1 cellular context compared by ENCODE assay signal in the genomic region with DNA sequence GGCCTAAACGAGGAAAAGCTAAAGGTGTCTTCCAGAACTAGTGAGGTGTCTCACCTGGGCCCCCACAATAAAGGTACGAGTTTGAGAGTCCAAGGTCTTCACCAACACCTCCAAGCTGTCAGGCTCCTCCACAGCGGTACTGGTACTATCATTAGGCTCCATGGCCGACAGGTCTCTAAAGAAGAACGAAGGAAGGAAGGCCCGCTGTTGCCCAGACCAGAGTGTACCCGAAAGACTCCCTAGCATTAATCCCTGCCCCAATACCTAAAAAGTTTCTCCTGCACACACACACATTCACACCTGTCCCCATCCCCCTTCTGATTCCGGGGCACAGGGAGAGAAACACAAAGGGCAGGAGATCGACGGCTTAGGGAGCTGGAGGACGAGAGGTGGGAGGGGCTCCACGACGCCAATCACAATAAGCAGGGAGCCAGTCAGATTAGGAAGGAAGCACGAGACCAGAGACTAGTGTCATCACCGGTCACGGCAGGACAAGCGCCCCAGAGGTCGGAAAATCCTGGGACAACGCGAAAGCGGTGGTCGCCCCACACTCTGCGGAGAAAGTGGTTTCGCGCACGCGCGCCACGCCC.
TF ChIP-seq lines count a peak whose summit lies in the region.

No MANE protein-coding gene starts in this region.

TF ChIP-seq in K562, 482 proteins besides CTCF, POLR2A, EP300 and RAD21 (continued from another document and continues in another):
- TF ChIP-seq C11orf30 (IDR thresholded peaks at IDR 0.05; ENCODE audit: low read depth) = no peak
- TF ChIP-seq COPS2 (conservative IDR thresholded peaks at IDR 0.05) = no peak
- no peak for TF ChIP-seq RBM17 (IDR thresholded peaks at IDR 0.05; ENCODE audit: borderline replicate concordance, low read depth, low read length)
- TF ChIP-seq SOX6 (IDR thresholded peaks at IDR 0.05) = peak; percentile 73
- TF ChIP-seq, protein P1, sequence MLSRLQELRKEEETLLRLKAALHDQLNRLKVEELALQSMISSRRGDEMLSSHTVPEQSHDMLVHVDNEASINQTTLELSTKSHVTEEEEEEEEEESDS (CRISPR knock-in tag; IDR thresholded peaks at IDR 0.05) = no peak
- TF ChIP-seq ZNF77 (CRISPR knock-in tag; IDR thresholded peaks at IDR 0.05) = no peak
- TF ChIP-seq, protein P2, sequence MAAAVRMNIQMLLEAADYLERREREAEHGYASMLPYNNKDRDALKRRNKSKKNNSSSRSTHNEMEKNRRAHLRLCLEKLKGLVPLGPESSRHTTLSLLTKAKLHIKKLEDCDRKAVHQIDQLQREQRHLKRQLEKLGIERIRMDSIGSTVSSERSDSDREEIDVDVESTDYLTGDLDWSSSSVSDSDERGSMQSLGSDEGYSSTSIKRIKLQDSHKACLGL (CRISPR knock-in tag; IDR thresholded peaks at IDR 0.05; ENCODE audit: borderline replicate concordance, poor library complexity, severe bottlenecking) = peak; percentile 75
- TF ChIP-seq, protein P3, sequence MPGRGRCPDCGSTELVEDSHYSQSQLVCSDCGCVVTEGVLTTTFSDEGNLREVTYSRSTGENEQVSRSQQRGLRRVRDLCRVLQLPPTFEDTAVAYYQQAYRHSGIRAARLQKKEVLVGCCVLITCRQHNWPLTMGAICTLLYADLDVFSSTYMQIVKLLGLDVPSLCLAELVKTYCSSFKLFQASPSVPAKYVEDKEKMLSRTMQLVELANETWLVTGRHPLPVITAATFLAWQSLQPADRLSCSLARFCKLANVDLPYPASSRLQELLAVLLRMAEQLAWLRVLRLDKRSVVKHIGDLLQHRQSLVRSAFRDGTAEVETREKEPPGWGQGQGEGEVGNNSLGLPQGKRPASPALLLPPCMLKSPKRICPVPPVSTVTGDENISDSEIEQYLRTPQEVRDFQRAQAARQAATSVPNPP (IDR thresholded peaks at IDR 0.05; ENCODE audit: borderline replicate concordance, insufficient read depth, insufficient read length) = no peak
- TF ChIP-seq KLF13 (tag; IDR thresholded peaks at IDR 0.05; ENCODE audit: borderline replicate concordance, low read depth) = peak; percentile 92
- TF ChIP-seq, protein P4, sequence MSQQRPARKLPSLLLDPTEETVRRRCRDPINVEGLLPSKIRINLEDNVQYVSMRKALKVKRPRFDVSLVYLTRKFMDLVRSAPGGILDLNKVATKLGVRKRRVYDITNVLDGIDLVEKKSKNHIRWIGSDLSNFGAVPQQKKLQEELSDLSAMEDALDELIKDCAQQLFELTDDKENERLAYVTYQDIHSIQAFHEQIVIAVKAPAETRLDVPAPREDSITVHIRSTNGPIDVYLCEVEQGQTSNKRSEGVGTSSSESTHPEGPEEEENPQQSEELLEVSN (IDR thresholded peaks at IDR 0.05; ENCODE audit: borderline replicate concordance in 1 of 2, extremely low read depth in 1 of 2, insufficient read depth in 1 of 2, insufficient read length in 1 of 2, low read depth in 1 of 2, low read length in 1 of 2, poor library complexity in 1 of 2, severe bottlenecking in 1 of 2) = peak in 1 of 2 experiments; percentile 24
- TF ChIP-seq, protein P5, sequence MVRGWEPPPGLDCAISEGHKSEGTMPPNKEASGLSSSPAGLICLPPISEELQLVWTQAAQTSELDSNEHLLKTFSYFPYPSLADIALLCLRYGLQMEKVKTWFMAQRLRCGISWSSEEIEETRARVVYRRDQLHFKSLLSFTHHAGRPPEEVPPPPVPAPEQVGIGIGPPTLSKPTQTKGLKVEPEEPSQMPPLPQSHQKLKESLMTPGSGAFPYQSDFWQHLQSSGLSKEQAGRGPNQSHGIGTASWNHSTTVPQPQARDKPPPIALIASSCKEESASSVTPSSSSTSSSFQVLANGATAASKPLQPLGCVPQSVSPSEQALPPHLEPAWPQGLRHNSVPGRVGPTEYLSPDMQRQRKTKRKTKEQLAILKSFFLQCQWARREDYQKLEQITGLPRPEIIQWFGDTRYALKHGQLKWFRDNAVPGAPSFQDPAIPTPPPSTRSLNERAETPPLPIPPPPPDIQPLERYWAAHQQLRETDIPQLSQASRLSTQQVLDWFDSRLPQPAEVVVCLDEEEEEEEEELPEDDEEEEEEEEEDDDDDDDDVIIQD (CRISPR knock-in tag; IDR thresholded peaks at IDR 0.05) = no peak
- no peak for TF ChIP-seq IFI16 (CRISPR knock-in tag; IDR thresholded peaks at IDR 0.05)
- TF ChIP-seq NR4A1 (CRISPR knock-in tag; IDR thresholded peaks at IDR 0.05) = no peak; the same call in 1 of the 2 replicates
- 0 out of 2 replicates have a peak, but pooled peaks have one; percentile 16 for TF ChIP-seq NR4A1 (tag; IDR thresholded peaks at IDR 0.05)
- no peak for TF ChIP-seq TCF7 (IDR thresholded peaks at IDR 0.05; ENCODE audit: borderline replicate concordance)
- TF ChIP-seq PHTF2 (CRISPR knock-in tag; IDR thresholded peaks at IDR 0.05) = 0 out of 2 replicates have a peak, but pooled peaks have one; percentile 12
- TF ChIP-seq CXXC5 (CRISPR knock-in tag; IDR thresholded peaks at IDR 0.05) = no peak; the same call in none of the 2 replicates
- no peak for TF ChIP-seq KLF16 (IDR thresholded peaks at IDR 0.05)
- no peak; the same call in 1 of the 2 replicates for TF ChIP-seq DPF2 (IDR thresholded peaks at IDR 0.05)
- peak; percentile 29; the same call in 1 of the 2 replicates for TF ChIP-seq ELF4 (CRISPR knock-in tag; IDR thresholded peaks at IDR 0.05)
- TF ChIP-seq HDAC2 (IDR thresholded peaks at IDR 0.05) = 0 out of 2 replicates have a peak, but pooled peaks have one; percentile 93
- no peak for TF ChIP-seq BCL6 (CRISPR knock-in tag; IDR thresholded peaks at IDR 0.05)
- TF ChIP-seq ZNF764 (CRISPR knock-in tag; IDR thresholded peaks at IDR 0.05; ENCODE audit: low read depth) = no peak
- no peak for TF ChIP-seq FOXJ2 (tag; IDR thresholded peaks at IDR 0.05)
- peak in 1 of 2 experiments; percentile 90; a peak in 2 of 4 replicates for TF ChIP-seq SIN3A (IDR thresholded peaks at IDR 0.05; ENCODE audit: borderline replicate concordance in 2 of 2, control insufficient read depth in 1 of 2, low read depth in 2 of 2, low read length in 2 of 2)
- TF ChIP-seq HNRNPL (IDR thresholded peaks at IDR 0.05; ENCODE audit: low read depth, low read length) = no peak
- TF ChIP-seq, protein P6, sequence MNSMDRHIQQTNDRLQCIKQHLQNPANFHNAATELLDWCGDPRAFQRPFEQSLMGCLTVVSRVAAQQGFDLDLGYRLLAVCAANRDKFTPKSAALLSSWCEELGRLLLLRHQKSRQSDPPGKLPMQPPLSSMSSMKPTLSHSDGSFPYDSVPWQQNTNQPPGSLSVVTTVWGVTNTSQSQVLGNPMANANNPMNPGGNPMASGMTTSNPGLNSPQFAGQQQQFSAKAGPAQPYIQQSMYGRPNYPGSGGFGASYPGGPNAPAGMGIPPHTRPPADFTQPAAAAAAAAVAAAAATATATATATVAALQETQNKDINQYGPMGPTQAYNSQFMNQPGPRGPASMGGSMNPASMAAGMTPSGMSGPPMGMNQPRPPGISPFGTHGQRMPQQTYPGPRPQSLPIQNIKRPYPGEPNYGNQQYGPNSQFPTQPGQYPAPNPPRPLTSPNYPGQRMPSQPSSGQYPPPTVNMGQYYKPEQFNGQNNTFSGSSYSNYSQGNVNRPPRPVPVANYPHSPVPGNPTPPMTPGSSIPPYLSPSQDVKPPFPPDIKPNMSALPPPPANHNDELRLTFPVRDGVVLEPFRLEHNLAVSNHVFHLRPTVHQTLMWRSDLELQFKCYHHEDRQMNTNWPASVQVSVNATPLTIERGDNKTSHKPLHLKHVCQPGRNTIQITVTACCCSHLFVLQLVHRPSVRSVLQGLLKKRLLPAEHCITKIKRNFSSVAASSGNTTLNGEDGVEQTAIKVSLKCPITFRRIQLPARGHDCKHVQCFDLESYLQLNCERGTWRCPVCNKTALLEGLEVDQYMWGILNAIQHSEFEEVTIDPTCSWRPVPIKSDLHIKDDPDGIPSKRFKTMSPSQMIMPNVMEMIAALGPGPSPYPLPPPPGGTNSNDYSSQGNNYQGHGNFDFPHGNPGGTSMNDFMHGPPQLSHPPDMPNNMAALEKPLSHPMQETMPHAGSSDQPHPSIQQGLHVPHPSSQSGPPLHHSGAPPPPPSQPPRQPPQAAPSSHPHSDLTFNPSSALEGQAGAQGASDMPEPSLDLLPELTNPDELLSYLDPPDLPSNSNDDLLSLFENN (IDR thresholded peaks at IDR 0.05; ENCODE audit: low read depth in 2 of 2, low read length in 2 of 2) = 0 out of 4 replicates have a peak, but pooled peaks of 1 of the 2 experiments have one; percentile 24
- TF ChIP-seq, protein P7, sequence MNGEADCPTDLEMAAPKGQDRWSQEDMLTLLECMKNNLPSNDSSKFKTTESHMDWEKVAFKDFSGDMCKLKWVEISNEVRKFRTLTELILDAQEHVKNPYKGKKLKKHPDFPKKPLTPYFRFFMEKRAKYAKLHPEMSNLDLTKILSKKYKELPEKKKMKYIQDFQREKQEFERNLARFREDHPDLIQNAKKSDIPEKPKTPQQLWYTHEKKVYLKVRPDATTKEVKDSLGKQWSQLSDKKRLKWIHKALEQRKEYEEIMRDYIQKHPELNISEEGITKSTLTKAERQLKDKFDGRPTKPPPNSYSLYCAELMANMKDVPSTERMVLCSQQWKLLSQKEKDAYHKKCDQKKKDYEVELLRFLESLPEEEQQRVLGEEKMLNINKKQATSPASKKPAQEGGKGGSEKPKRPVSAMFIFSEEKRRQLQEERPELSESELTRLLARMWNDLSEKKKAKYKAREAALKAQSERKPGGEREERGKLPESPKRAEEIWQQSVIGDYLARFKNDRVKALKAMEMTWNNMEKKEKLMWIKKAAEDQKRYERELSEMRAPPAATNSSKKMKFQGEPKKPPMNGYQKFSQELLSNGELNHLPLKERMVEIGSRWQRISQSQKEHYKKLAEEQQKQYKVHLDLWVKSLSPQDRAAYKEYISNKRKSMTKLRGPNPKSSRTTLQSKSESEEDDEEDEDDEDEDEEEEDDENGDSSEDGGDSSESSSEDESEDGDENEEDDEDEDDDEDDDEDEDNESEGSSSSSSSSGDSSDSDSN (IDR thresholded peaks at IDR 0.05; ENCODE audit: borderline replicate concordance in 1 of 2, low read depth in 2 of 2, low read length in 2 of 2) = no peak
- no peak for TF ChIP-seq NUFIP1 (IDR thresholded peaks at IDR 0.05; ENCODE audit: partially characterized antibody)
- TF ChIP-seq, protein P8, sequence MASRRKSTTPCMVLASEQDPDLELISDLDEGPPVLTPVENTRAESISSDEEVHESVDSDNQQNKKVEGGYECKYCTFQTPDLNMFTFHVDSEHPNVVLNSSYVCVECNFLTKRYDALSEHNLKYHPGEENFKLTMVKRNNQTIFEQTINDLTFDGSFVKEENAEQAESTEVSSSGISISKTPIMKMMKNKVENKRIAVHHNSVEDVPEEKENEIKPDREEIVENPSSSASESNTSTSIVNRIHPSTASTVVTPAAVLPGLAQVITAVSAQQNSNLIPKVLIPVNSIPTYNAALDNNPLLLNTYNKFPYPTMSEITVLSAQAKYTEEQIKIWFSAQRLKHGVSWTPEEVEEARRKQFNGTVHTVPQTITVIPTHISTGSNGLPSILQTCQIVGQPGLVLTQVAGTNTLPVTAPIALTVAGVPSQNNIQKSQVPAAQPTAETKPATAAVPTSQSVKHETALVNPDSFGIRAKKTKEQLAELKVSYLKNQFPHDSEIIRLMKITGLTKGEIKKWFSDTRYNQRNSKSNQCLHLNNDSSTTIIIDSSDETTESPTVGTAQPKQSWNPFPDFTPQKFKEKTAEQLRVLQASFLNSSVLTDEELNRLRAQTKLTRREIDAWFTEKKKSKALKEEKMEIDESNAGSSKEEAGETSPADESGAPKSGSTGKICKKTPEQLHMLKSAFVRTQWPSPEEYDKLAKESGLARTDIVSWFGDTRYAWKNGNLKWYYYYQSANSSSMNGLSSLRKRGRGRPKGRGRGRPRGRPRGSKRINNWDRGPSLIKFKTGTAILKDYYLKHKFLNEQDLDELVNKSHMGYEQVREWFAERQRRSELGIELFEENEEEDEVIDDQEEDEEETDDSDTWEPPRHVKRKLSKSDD (conservative IDR thresholded peaks at IDR 0.05; ENCODE audit: low read length) = no peak
- TF ChIP-seq, protein P9, sequence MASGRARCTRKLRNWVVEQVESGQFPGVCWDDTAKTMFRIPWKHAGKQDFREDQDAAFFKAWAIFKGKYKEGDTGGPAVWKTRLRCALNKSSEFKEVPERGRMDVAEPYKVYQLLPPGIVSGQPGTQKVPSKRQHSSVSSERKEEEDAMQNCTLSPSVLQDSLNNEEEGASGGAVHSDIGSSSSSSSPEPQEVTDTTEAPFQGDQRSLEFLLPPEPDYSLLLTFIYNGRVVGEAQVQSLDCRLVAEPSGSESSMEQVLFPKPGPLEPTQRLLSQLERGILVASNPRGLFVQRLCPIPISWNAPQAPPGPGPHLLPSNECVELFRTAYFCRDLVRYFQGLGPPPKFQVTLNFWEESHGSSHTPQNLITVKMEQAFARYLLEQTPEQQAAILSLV (tag; IDR thresholded peaks at IDR 0.05) = no peak
- TF ChIP-seq MAZ (CRISPR knock-in tag; conservative IDR thresholded peaks at IDR 0.05 in 1 of 2, IDR thresholded peaks at IDR 0.05 in 1 of 2) = peak in 1 of 2 experiments; percentile 75; a peak in 2 of 4 replicates
- TF ChIP-seq, protein P10, sequence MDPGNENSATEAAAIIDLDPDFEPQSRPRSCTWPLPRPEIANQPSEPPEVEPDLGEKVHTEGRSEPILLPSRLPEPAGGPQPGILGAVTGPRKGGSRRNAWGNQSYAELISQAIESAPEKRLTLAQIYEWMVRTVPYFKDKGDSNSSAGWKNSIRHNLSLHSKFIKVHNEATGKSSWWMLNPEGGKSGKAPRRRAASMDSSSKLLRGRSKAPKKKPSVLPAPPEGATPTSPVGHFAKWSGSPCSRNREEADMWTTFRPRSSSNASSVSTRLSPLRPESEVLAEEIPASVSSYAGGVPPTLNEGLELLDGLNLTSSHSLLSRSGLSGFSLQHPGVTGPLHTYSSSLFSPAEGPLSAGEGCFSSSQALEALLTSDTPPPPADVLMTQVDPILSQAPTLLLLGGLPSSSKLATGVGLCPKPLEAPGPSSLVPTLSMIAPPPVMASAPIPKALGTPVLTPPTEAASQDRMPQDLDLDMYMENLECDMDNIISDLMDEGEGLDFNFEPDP (CRISPR knock-in tag; IDR thresholded peaks at IDR 0.05) = no peak; the same call in 1 of the 2 replicates
- TF ChIP-seq SMARCA5 (IDR thresholded peaks at IDR 0.05) = no peak
- TF ChIP-seq ZNF707 (CRISPR knock-in tag; conservative IDR thresholded peaks at IDR 0.05) = no peak
- TF ChIP-seq, protein P11, sequence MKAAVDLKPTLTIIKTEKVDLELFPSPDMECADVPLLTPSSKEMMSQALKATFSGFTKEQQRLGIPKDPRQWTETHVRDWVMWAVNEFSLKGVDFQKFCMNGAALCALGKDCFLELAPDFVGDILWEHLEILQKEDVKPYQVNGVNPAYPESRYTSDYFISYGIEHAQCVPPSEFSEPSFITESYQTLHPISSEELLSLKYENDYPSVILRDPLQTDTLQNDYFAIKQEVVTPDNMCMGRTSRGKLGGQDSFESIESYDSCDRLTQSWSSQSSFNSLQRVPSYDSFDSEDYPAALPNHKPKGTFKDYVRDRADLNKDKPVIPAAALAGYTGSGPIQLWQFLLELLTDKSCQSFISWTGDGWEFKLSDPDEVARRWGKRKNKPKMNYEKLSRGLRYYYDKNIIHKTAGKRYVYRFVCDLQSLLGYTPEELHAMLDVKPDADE (conservative IDR thresholded peaks at IDR 0.05; ENCODE audit: control insufficient read depth, low read depth, low read length) = peak; percentile 83; the same call in 1 of the 2 replicates
- TF ChIP-seq E2F3 (CRISPR knock-in tag; IDR thresholded peaks at IDR 0.05) = no peak
- peak; percentile 7; the same call in 1 of the 2 replicates for TF ChIP-seq HOXB6 (CRISPR knock-in tag; IDR thresholded peaks at IDR 0.05; ENCODE audit: borderline replicate concordance)
- TF ChIP-seq CAMTA2 (CRISPR knock-in tag; conservative IDR thresholded peaks at IDR 0.05) = no peak
- peak; percentile 63 for TF ChIP-seq NFYB (IDR thresholded peaks at IDR 0.05; ENCODE audit: extremely low read depth, insufficient read length)
- no peak; a peak in 1 of 4 replicates for TF ChIP-seq ARNT (IDR thresholded peaks at IDR 0.05)
- peak; percentile 17 to 51; a peak in 2 of 4 replicates for TF ChIP-seq RCOR1 (IDR thresholded peaks at IDR 0.05; ENCODE audit: borderline replicate concordance in 1 of 2, low read depth in 2 of 2, low read length in 2 of 2)
